ENCODE assay signal across 24 cellular contexts in the genomic region with DNA sequence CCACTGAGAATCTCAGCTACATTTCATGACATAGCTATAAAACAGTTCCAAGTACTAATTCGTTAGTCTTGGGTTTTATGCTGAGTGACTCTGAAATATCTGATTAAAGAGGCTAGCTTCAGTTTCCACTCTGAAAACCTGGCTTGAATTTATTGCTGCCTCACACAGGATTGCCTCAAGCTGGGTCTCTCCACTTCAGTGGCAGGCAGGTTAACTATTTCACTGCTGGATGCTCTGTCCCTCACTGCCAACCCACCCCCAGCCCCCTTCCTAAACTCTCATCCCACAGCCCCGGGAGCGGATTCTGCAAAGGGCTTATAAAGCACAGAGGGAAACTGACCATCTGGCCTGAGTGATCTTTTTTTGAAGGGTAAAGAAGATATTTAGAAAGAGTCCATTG.
"Had no signal": no experiment of that assay in that cellular context is flagged by ENCODE, and none has a peak within 500 bp of the region (broad histone marks: within the 10 kb centered on the region; RNA-seq: fewer than 3 reads in every experiment).

No MANE protein-coding gene starts in this region.

- H3K9me3 Mint-ChIP-seq: activated CD4-positive, alpha-beta memory T cell treated with anti-CD3 and anti-CD28 coated beads for 36 hours; activated naive CD4-positive, alpha-beta T cell treated with anti-CD3 and anti-CD28 coated beads for 36 hours; activated T-cell treated with anti-CD3 and anti-CD28 coated beads, Interleukin-2, amount 50 U/mL, for 72 hours; natural killer cell; stimulated activated effector memory CD8-positive, alpha-beta T cell treated with anti-CD3 and anti-CD28 coated beads, Interleukin-12 subunit alpha, Interleukin-12 subunit beta, amount 100 ng/mL, for 72 hours; T-helper 1 cell treated with Interleukin-12 subunit alpha and Interleukin-12 subunit beta and Interleukin-4 antibody, amounts not matched to agents 30 μg/mL and 1 μg/mL, for 36 hours had no signal

- H3K36me3 Mint-ChIP-seq: activated CD4-positive, alpha-beta memory T cell treated with anti-CD3 and anti-CD28 coated beads for 36 hours; natural killer cell; stimulated activated effector memory CD8-positive, alpha-beta T cell treated with anti-CD3 and anti-CD28 coated beads, Interleukin-12 subunit alpha, Interleukin-12 subunit beta, amount 100 ng/mL, for 72 hours had no signal

- ATAC-seq: activated T-cell treated with anti-CD3 and anti-CD28 coated beads, Interleukin-2, amount 50 U/mL, for 72 hours; gastrocnemius medialis; left ventricle myocardium superior; natural killer cell; right cardiac atrium; stimulated activated effector memory CD8-positive, alpha-beta T cell treated with anti-CD3 and anti-CD28 coated beads, Interleukin-12 subunit alpha, Interleukin-12 subunit beta, amount 100 ng/mL, for 72 hours; stimulated activated naive CD8-positive, alpha-beta T cell treated with anti-CD3 and anti-CD28 coated beads, Interleukin-15, amount 100 ng/mL, for 72 hours had no signal

- H3K4me1 ChIP-seq: esophagus squamous epithelium, gastrocnemius medialis, parathyroid adenoma had no signal

- H3K27me3 ChIP-seq: gastrocnemius medialis, tibial artery had no signal

- H3K79me2 ChIP-seq: parathyroid adenoma had no signal

- H3K4me3 Mint-ChIP-seq: activated CD4-positive, alpha-beta memory T cell treated with anti-CD3 and anti-CD28 coated beads for 36 hours; activated naive CD4-positive, alpha-beta T cell treated with anti-CD3 and anti-CD28 coated beads for 36 hours; activated naive CD8-positive, alpha-beta T cell treated with anti-CD3 and anti-CD28 coated beads, Interleukin-2, amount 10 ng/mL, durations not matched to agents 7 days and 5 days; activated T-cell treated with anti-CD3 and anti-CD28 coated beads, Interleukin-2, amount 50 U/mL, for 72 hours; natural killer cell; stimulated activated effector memory CD8-positive, alpha-beta T cell treated with anti-CD3 and anti-CD28 coated beads, Interleukin-12 subunit alpha, Interleukin-12 subunit beta, amount 100 ng/mL, for 72 hours; stimulated activated naive CD8-positive, alpha-beta T cell treated with anti-CD3 and anti-CD28 coated beads, Interleukin-15, amount 100 ng/mL, for 72 hours; T-helper 1 cell treated with Interleukin-12 subunit alpha and Interleukin-12 subunit beta and Interleukin-4 antibody, amounts not matched to agents 30 μg/mL and 1 μg/mL, for 36 hours had no signal

- H3K27ac ChIP-seq: coronary artery, esophagus squamous epithelium, gastrocnemius medialis, parathyroid adenoma, tibial artery had no signal

- H3K36me3 ChIP-seq: esophagus squamous epithelium, gastrocnemius medialis, tibial artery had no signal

- H3K27me3 Mint-ChIP-seq: activated CD4-positive, alpha-beta memory T cell treated with anti-CD3 and anti-CD28 coated beads for 36 hours; activated naive CD8-positive, alpha-beta T cell treated with anti-CD3 and anti-CD28 coated beads, Interleukin-2, amount 10 ng/mL, durations not matched to agents 7 days and 5 days; stimulated activated naive CD8-positive, alpha-beta T cell treated with anti-CD3 and anti-CD28 coated beads, Interleukin-15, amount 100 ng/mL, for 72 hours had no signal

- H2AFZ ChIP-seq: parathyroid adenoma had no signal

- H3K9ac ChIP-seq: parathyroid adenoma had no signal

- DNase-seq: activated CD4-positive, alpha-beta memory T cell treated with anti-CD3 and anti-CD28 coated beads for 36 hours; activated CD4-positive, alpha-beta T cell treated with anti-CD3 and anti-CD28 coated beads for 48 hours; activated effector memory CD4-positive, alpha-beta T cell treated with Interleukin-2 at 50 U/mL for 16 hours; activated naive CD4-positive, alpha-beta T cell treated with anti-CD3 and anti-CD28 coated beads for 36 hours; activated naive CD8-positive, alpha-beta T cell treated with anti-CD3 and anti-CD28 coated beads, Interleukin-2, amount 10 ng/mL, durations not matched to agents 7 days and 5 days; activated T-cell treated with anti-CD3 and anti-CD28 coated beads, Interleukin-2, amount 50 U/mL, for 72 hours; amygdala; cerebellar nuclear complex; esophagus squamous epithelium; gastrocnemius medialis; head of caudate nucleus; left ventricle myocardium superior; mammary epithelial cell; midbrain; natural killer cell; nucleus accumbens; right cardiac atrium; stimulated activated CD4-positive, alpha-beta T cell treated with anti-CD3 and anti-CD28 coated beads, Interleukin-1b, Interleukin-23, amount 100 ng/mL, for 48 hours; stimulated activated naive CD8-positive, alpha-beta T cell treated with anti-CD3 and anti-CD28 coated beads, Interleukin-15, amount 100 ng/mL, for 72 hours; tibial artery had no signal

- H3K4me1 Mint-ChIP-seq: natural killer cell; stimulated activated effector memory CD8-positive, alpha-beta T cell treated with anti-CD3 and anti-CD28 coated beads, Interleukin-12 subunit alpha, Interleukin-12 subunit beta, amount 100 ng/mL, for 72 hours had no signal

- H3K9me3 ChIP-seq: esophagus squamous epithelium, gastrocnemius medialis, tibial artery had no signal

- H3K27ac Mint-ChIP-seq: activated CD4-positive, alpha-beta memory T cell treated with anti-CD3 and anti-CD28 coated beads for 36 hours; activated naive CD4-positive, alpha-beta T cell treated with anti-CD3 and anti-CD28 coated beads for 36 hours; activated naive CD8-positive, alpha-beta T cell treated with anti-CD3 and anti-CD28 coated beads, Interleukin-2, amount 10 ng/mL, durations not matched to agents 7 days and 5 days; activated T-cell treated with anti-CD3 and anti-CD28 coated beads, Interleukin-2, amount 50 U/mL, for 72 hours; natural killer cell; stimulated activated effector memory CD8-positive, alpha-beta T cell treated with anti-CD3 and anti-CD28 coated beads, Interleukin-12 subunit alpha, Interleukin-12 subunit beta, amount 100 ng/mL, for 72 hours; stimulated activated naive CD8-positive, alpha-beta T cell treated with anti-CD3 and anti-CD28 coated beads, Interleukin-15, amount 100 ng/mL, for 72 hours; T-helper 1 cell treated with Interleukin-12 subunit alpha and Interleukin-12 subunit beta and Interleukin-4 antibody, amounts not matched to agents 30 μg/mL and 1 μg/mL, for 36 hours had no signal

- H3K4me3 ChIP-seq: coronary artery, esophagus squamous epithelium, gastrocnemius medialis, tibial artery had no signal
